33 cellular contexts compared by ENCODE assay signal in genomic region chr4:52883183-52883621, GRCh38. TPM values are rescaled to one million over a fixed set of nuclear protein-coding genes. Genes with fewer than 3 reads are reported as not detected.
DNase-seq lines count a peak whose midpoint lies in the region; ATAC-seq, FAIRE-seq and TF ChIP-seq lines count a peak whose summit lies in the region.
"Had no signal": no experiment of that assay in that cellular context is flagged by ENCODE, and none has a peak within 500 bp of the region (broad histone marks: within the 10 kb centered on the region; RNA-seq: fewer than 3 reads in every experiment).

No MANE protein-coding gene starts in this region.

- H2AFZ ChIP-seq in PC-3 (ENCODE audit: low read length) (no peak overlapping the region), neural progenitor cell (replicated peaks) (no peak overlapping the region), HepG2 (ENCODE audit: low read length) (no peak overlapping the region)

- H3K36me3 ChIP-seq in Caco-2 (ENCODE audit: control insufficient read depth, insufficient read depth, low read length) = no peaks in the 10 kb centered on the region
- H3K36me3 ChIP-seq in PC-3 (ENCODE audit: low read depth, low read length) = no peaks in the 10 kb centered on the region
- H3K36me3 ChIP-seq in neural progenitor cell = no peaks in the 10 kb centered on the region
- no peaks in the 10 kb centered on the region for H3K36me3 ChIP-seq in HepG2 (replicated peaks in 1 of 2; ENCODE audit: control insufficient read depth in 1 of 2, insufficient read depth in 2 of 2, low read length in 2 of 2)
- H3K36me3 ChIP-seq: lower lobe of right lung, vagina had no signal

- DNase-seq in Caco-2 (peak; percentile 41 to 60), PC-3 (peak; percentile 73), iPS-NIHi11 (ENCODE audit: low spot score) (peak; percentile 30), neural progenitor cell (ENCODE audit: low spot score) (peak; percentile 55), KG1 (lab: John Stamatoyannopoulos, UW) (no peak), middle frontal gyrus (ENCODE audit: extremely low spot score, low spot score) (no peak), HepG2 (ENCODE audit: low spot score) (no peak), NCI-H2196 treated with DMSO at 0.1 percent for 48 hours (lab: John Stamatoyannopoulos, UW; ENCODE audit: unreplicated experiment) (no peak)
- DNase-seq: activated CD4-positive, alpha-beta T cell treated with anti-CD3 and anti-CD28 coated beads for 36 hours; activated CD8-positive, alpha-beta memory T cell treated with anti-CD3 and anti-CD28 coated beads for 24 hours; activated effector memory CD4-positive, alpha-beta T cell treated with Interleukin-2 at 50 U/mL for 16 hours; activated naive CD8-positive, alpha-beta T cell treated with anti-CD3 and anti-CD28 coated beads for 36 hours; AML-193; aorta; caudate nucleus; CD8-positive, alpha-beta memory T cell; cortex of kidney; HCEC 1CT; KBM-7; lower lobe of right lung; MM.1S; NCI-H2107; NCI-H446 treated with DMSO at 0.1 percent for 48 hours; OCI-M1; stimulated activated CD8-positive, alpha-beta memory T cell treated with anti-CD3 and anti-CD28 coated beads, Interleukin-4, amount 100 ng/mL, for 48 hours; stimulated activated naive CD8-positive, alpha-beta T cell treated with anti-CD3 and anti-CD28 coated beads, Interleukin-15, amount 100 ng/mL, for 72 hours; T-helper 2 cell had no signal

- TF ChIP-seq EP300 in HepG2 (IDR thresholded peaks at IDR 0.05; ENCODE audit: low read depth in 2 of 2, low read length in 2 of 2) = no peak
- TF ChIP-seq EP300 in HepG2 (CRISPR knock-in tag; IDR thresholded peaks at IDR 0.05; ENCODE audit: borderline replicate concordance) = no peak

- no TSS peak for BruUV-seq in Caco-2 (replicated peaks; lab: Mats Ljungman, UMichigan)
- BruUV-seq in PC-3 (replicated peaks; lab: Mats Ljungman, UMichigan) = no TSS peak
- BruUV-seq in HepG2 (replicated peaks; lab: Mats Ljungman, UMichigan) = no TSS peak

- H3K9me2 ChIP-seq in PC-3 (replicated peaks; ENCODE audit: low read length) = no peaks in the 10 kb centered on the region

- peaks cover 23% of the 10 kb centered on the region for H3K4me1 Mint-ChIP-seq in Caco-2 (ENCODE audit: low read depth, unreplicated experiment)
- H3K4me1 Mint-ChIP-seq in neural progenitor cell = peaks cover 53% of the 10 kb centered on the region
- H3K4me1 Mint-ChIP-seq: activated naive CD8-positive, alpha-beta T cell treated with anti-CD3 and anti-CD28 coated beads for 36 hours; CD8-positive, alpha-beta memory T cell; stimulated activated naive CD8-positive, alpha-beta T cell treated with anti-CD3 and anti-CD28 coated beads, Interleukin-15, amount 100 ng/mL, for 72 hours had no signal

- CTCF ChIA-PET in Caco-2 (lab: Charles Lee) = no interaction called here
- CTCF ChIA-PET in PC-3 (lab: Charles Lee) = no interaction called here
- CTCF ChIA-PET in HepG2 (lab: Yijun Ruan, JAX; ENCODE audit: low intra/inter-chr PET ratio, low total read pairs) = no interaction called here

- POLR2A ChIA-PET in Caco-2 (lab: Charles Lee) (interaction anchor here (0.9 to 1.3 kb wide), 2 partner anchors 20 to 29 kb away, joined by 3 to 4 read pairs; no protein-coding TSS in a partner anchor), PC-3 (lab: Charles Lee; ENCODE audit: unreplicated experiment) (no interaction called here), HepG2 (lab: Yijun Ruan, JAX) (no interaction called here)

- H3K9me3 Mint-ChIP-seq in Caco-2 (ENCODE audit: unreplicated experiment) (peaks cover 21% of the 10 kb centered on the region), neural progenitor cell (peaks cover 2% of the 10 kb centered on the region)
- H3K9me3 Mint-ChIP-seq: CD8-positive, alpha-beta memory T cell had no signal

- H3K27ac Mint-ChIP-seq in Caco-2 (ENCODE audit: unreplicated experiment) = no peak overlapping the region
- peak overlapping the region; percentile 92 for H3K27ac Mint-ChIP-seq in neural progenitor cell
- H3K27ac Mint-ChIP-seq: activated CD4-positive, alpha-beta T cell treated with anti-CD3 and anti-CD28 coated beads for 36 hours; activated naive CD8-positive, alpha-beta T cell treated with anti-CD3 and anti-CD28 coated beads for 36 hours; CD8-positive, alpha-beta memory T cell; stimulated activated naive CD8-positive, alpha-beta T cell treated with anti-CD3 and anti-CD28 coated beads, Interleukin-15, amount 100 ng/mL, for 72 hours had no signal

- H4K20me1 ChIP-seq in PC-3 (ENCODE audit: low read length) = no peaks in the 10 kb centered on the region
- no peaks in the 10 kb centered on the region for H4K20me1 ChIP-seq in neural progenitor cell (ENCODE audit: low read depth)
- no peaks in the 10 kb centered on the region for H4K20me1 ChIP-seq in HepG2 (ENCODE audit: insufficient read depth, low read length)

- intact Hi-C loops in Caco-2 (cut with micrococcal nuclease; ENCODE audit: unreplicated experiment) (no loop called here), PC-3 (cut with micrococcal nuclease) (no loop called here), HepG2 (cut with micrococcal nuclease; ENCODE audit: unreplicated experiment) (no loop called here)

- no peak overlapping the region for H3K4me2 ChIP-seq in PC-3 (ENCODE audit: low read length)
- H3K4me2 ChIP-seq in neural progenitor cell = peak overlapping the region; percentile 17
- H3K4me2 ChIP-seq in HepG2 (ENCODE audit: low read depth, low read length) = no peak overlapping the region
- H3K4me2 ChIP-seq: A549 had no signal

- no peak overlapping the region for H3K9ac ChIP-seq in PC-3 (ENCODE audit: low read length)
- H3K9ac ChIP-seq in neural progenitor cell = no peak overlapping the region
- no peak overlapping the region for H3K9ac ChIP-seq in HepG2 (ENCODE audit: insufficient read depth, low read depth, low read length)

- FAIRE-seq in HepG2 (lab: Jason Lieb, UNC) = no peak
- FAIRE-seq: A549 had no signal

- H3K4me3 ChIP-seq in Caco-2 (ENCODE audit: low read depth, low read length) (no peak overlapping the region), PC-3 (ENCODE audit: low read length) (no peak overlapping the region), neural progenitor cell (no peak overlapping the region), HepG2 (replicated peaks in 1 of 3; ENCODE audit: insufficient read depth in 1 of 3, low read depth in 2 of 3, low read length in 3 of 3) (no peak overlapping the region)
- H3K4me3 ChIP-seq: A549, lower lobe of right lung, vagina had no signal

- H3K27me3 Mint-ChIP-seq in Caco-2 (ENCODE audit: insufficient read depth, unreplicated experiment) (no peaks in the 10 kb centered on the region), neural progenitor cell (ENCODE audit: insufficient read depth, low read depth) (peaks cover 4% of the 10 kb centered on the region)
- H3K27me3 Mint-ChIP-seq: activated CD4-positive, alpha-beta T cell treated with anti-CD3 and anti-CD28 coated beads for 36 hours; activated naive CD8-positive, alpha-beta T cell treated with anti-CD3 and anti-CD28 coated beads for 36 hours; stimulated activated naive CD8-positive, alpha-beta T cell treated with anti-CD3 and anti-CD28 coated beads, Interleukin-15, amount 100 ng/mL, for 72 hours had no signal

- TF ChIP-seq RAD21 in HepG2 (CRISPR knock-in tag; IDR thresholded peaks at IDR 0.05) = no peak

- H3K79me2 ChIP-seq in PC-3 (ENCODE audit: low read length) (no peaks in the 10 kb centered on the region), neural progenitor cell (ENCODE audit: low read depth) (no peaks in the 10 kb centered on the region), HepG2 (ENCODE audit: insufficient read depth, low read length) (no peaks in the 10 kb centered on the region)

- in situ Hi-C loops in HepG2 (cut with HindIII; ENCODE audit: extremely low pct_ligation_motif_present, low pct_unique_long_range_greater_than_20kb) = no loop called here

- H3K27me3 ChIP-seq in Caco-2 (replicated peaks; ENCODE audit: control insufficient read depth, insufficient read depth, low read length) (no peaks in the 10 kb centered on the region), PC-3 (ENCODE audit: low read length) (no peaks in the 10 kb centered on the region), neural progenitor cell (peaks cover 3% of the 10 kb centered on the region), HepG2 (ENCODE audit: control insufficient read depth in 1 of 2, insufficient read depth in 2 of 2, low read length in 2 of 2) (no peaks in the 10 kb centered on the region; a peak in 1 of 5 replicates)
- H3K27me3 ChIP-seq: vagina had no signal

- H3F3A ChIP-seq in PC-3 (ENCODE audit: low read length, unreplicated experiment) = no peaks in the 10 kb centered on the region
- H3F3A ChIP-seq in neural progenitor cell (ENCODE audit: low read depth) = peaks cover 6% of the 10 kb centered on the region

- TF ChIP-seq CTCF in Caco-2 (IDR thresholded peaks at IDR 0.05; ENCODE audit: insufficient read depth in 1 of 2, low read depth in 1 of 2, low read length in 1 of 2, severe bottlenecking in 1 of 2, unreplicated experiment in 1 of 2) (no peak), PC-3 (conservative IDR thresholded peaks at IDR 0.05; ENCODE audit: low read depth, low read length) (no peak), neural progenitor cell (IDR thresholded peaks at IDR 0.05) (no peak), HepG2 (CRISPR knock-in tag; IDR thresholded peaks at IDR 0.05) (no peak)

- H3K4me3 Mint-ChIP-seq in Caco-2 (ENCODE audit: unreplicated experiment) = no peak overlapping the region
- peak overlapping the region; percentile 27 for H3K4me3 Mint-ChIP-seq in neural progenitor cell
- H3K4me3 Mint-ChIP-seq: activated CD4-positive, alpha-beta T cell treated with anti-CD3 and anti-CD28 coated beads for 36 hours; activated naive CD8-positive, alpha-beta T cell treated with anti-CD3 and anti-CD28 coated beads for 36 hours; CD8-positive, alpha-beta memory T cell; stimulated activated naive CD8-positive, alpha-beta T cell treated with anti-CD3 and anti-CD28 coated beads, Interleukin-15, amount 100 ng/mL, for 72 hours had no signal

- 66% methylated on average over 4 of the region's 4 CpGs for WGBS in HepG2 (ENCODE audit: low lambda C conversion rate)

- H3K4me1 ChIP-seq in Caco-2 (peaks cover 18% of the 10 kb centered on the region), PC-3 (ENCODE audit: insufficient read depth, low read length) (peaks cover 24% of the 10 kb centered on the region), neural progenitor cell (peaks cover 16% of the 10 kb centered on the region), HepG2 (ENCODE audit: insufficient read depth, low read length) (no peaks in the 10 kb centered on the region)
- H3K4me1 ChIP-seq: A549, lower lobe of right lung, vagina had no signal

- no peak for TF ChIP-seq POLR2A in HepG2 (IDR thresholded peaks at IDR 0.05; ENCODE audit: insufficient read depth in 1 of 2, low read depth in 2 of 2, low read length in 2 of 2)

- peaks cover 13% of the 10 kb centered on the region for H3K36me3 Mint-ChIP-seq in Caco-2 (ENCODE audit: insufficient read depth, unreplicated experiment)
- peaks cover 2% of the 10 kb centered on the region for H3K36me3 Mint-ChIP-seq in neural progenitor cell

- ATAC-seq in PC-3 (peak; percentile 58), HepG2 (no peak)
- ATAC-seq: A549; activated CD4-positive, alpha-beta T cell treated with anti-CD3 and anti-CD28 coated beads for 36 hours; lower lobe of right lung; Right ventricle myocardium inferior; stimulated activated naive CD8-positive, alpha-beta T cell treated with anti-CD3 and anti-CD28 coated beads, Interleukin-15, amount 100 ng/mL, for 72 hours had no signal

- H3K27ac ChIP-seq in PC-3 (ENCODE audit: low read length) (no peak overlapping the region), neural progenitor cell (no peak overlapping the region), HepG2 (ENCODE audit: extremely low read length, insufficient read depth, low read length) (no peak overlapping the region)
- H3K27ac ChIP-seq: A549, lower lobe of right lung, vagina had no signal

- H3K9me3 ChIP-seq in Caco-2 (peaks cover 5% of the 10 kb centered on the region), PC-3 (ENCODE audit: low read length) (no peaks in the 10 kb centered on the region), neural progenitor cell (ENCODE audit: low read depth) (no peaks in the 10 kb centered on the region), HepG2 (ENCODE audit: low read length) (no peaks in the 10 kb centered on the region)
- H3K9me3 ChIP-seq: A549, lower lobe of right lung, vagina had no signal

RNA-seq across cellular contexts. Expression of gene RASL11B, which starts 21.1 kb away (rescaled TPM):
- total RNA-seq in Caco-2 (2022) (19.6 and 23.3 TPM in 2 replicates), PC-3 (2014; rRNA removed) (0.07 and 2.1 TPM in 2 replicates), neural progenitor cell (ENCODE audit: low replicate concordance) (6.8 and 10.1 TPM in 2 replicates), HepG2 (2016; rRNA removed; fragmentation: Illumina TruSeq; extraction: Trizol) (0.07 TPM in 1 of 2 replicates, not detected in the other)
- total RNA-seq in HepG2 (2016; cell fraction: cytosol; rRNA removed; fragmentation: Illumina TruSeq; extraction: Trizol; ENCODE audit: low read depth) = not detected in 2 replicates
- total RNA-seq in HepG2 (2016; cell fraction: insoluble cytoplasmic fraction; rRNA removed; fragmentation: Illumina TruSeq; extraction: Trizol) = not detected in 2 replicates
- not detected in 2 replicates for total RNA-seq in HepG2 (2016; cell fraction: membrane; rRNA removed; fragmentation: Illumina TruSeq; extraction: Trizol)
- not detected in 2 replicates for total RNA-seq in HepG2 (2016; cell fraction: nucleus; rRNA removed; fragmentation: Illumina TruSeq; extraction: Trizol)
- 0.12 and 0.20 TPM in 2 replicates for polyA plus RNA-seq in HepG2 (2011; rRNA removed)
- polyA plus RNA-seq in HepG2 (2011; cell fraction: cytosol; rRNA removed) = 0.03 and 0.08 TPM in 2 replicates
- 0.07 TPM in 1 of 2 replicates, not detected in the other for polyA plus RNA-seq in HepG2 (2011; cell fraction: nucleus; rRNA removed)
- polyA plus RNA-seq in HepG2 (2012) = not detected in 2 replicates
- not detected in 2 replicates for polyA plus RNA-seq in HepG2 (2016; cell fraction: cytosol; fragmentation: Illumina TruSeq; extraction: Trizol; ENCODE audit: low read depth)
- 0.19 TPM in 1 of 2 replicates, not detected in the other for polyA plus RNA-seq in HepG2 (2016; cell fraction: insoluble cytoplasmic fraction; fragmentation: Illumina TruSeq; extraction: Trizol; ENCODE audit: low read depth)
- not detected in 2 replicates for polyA plus RNA-seq in HepG2 (2016; cell fraction: membrane; fragmentation: Illumina TruSeq; extraction: Trizol; ENCODE audit: low read depth)
- polyA plus RNA-seq in HepG2 (2016; cell fraction: nucleus; fragmentation: Illumina TruSeq; extraction: Trizol; ENCODE audit: insufficient read depth, low read depth) = not detected in 2 replicates
- not detected in 2 replicates for polyA minus RNA-seq in HepG2 (2011; rRNA and poly(A)+ RNA removed; ENCODE audit: low replicate concordance)
- not detected in 2 replicates for polyA minus RNA-seq in HepG2 (2011; cell fraction: cytosol; rRNA and poly(A)+ RNA removed)
- not detected in 2 replicates for polyA minus RNA-seq in HepG2 (2011; cell fraction: nucleus; rRNA and poly(A)+ RNA removed)
- total RNA-seq: G401, HT-29, pulmonary artery endothelial cell had no signal

Comparison
In these comparisons a context has a peak if more than half of its experiments do, and no peak if none do; other contexts are left out.
1. DNase-seq: peak in Caco-2 (2 of 2), PC-3 (single experiment), iPS-NIHi11 (single experiment) and neural progenitor cell (single experiment); none in KG1 (single experiment), middle frontal gyrus (single experiment), HepG2 (single experiment) and NCI-H2196 treated with DMSO at 0.1 percent for 48 hours (single experiment).